In genomic region chr16:86259499-86259898, GRCh38 we compare ENCODE assay signal across 21 cellular contexts.
DNase-seq lines count a peak whose midpoint lies in the region; ATAC-seq and TF ChIP-seq lines count a peak whose summit lies in the region.
"Had no signal": no experiment of that assay in that cellular context is flagged by ENCODE, and none has a peak within 500 bp of the region (broad histone marks: within the 10 kb centered on the region; RNA-seq: fewer than 3 reads in every experiment).

No MANE protein-coding gene starts in this region.

- no peak overlapping the region for H3K23ac ChIP-seq in H9 (ENCODE audit: insufficient read length, low read depth, low read length)

- DNase-seq in H9, result peak; percentile 8
- peak; percentile 10 for DNase-seq in endodermal cell
- DNase-seq in lower lobe of right lung, result no peak
- DNase-seq in smooth muscle cell (lab: John Stamatoyannopoulos, UW; ENCODE audit: unreplicated experiment), result no peak
- DNase-seq in activated T-cell treated with anti-CD3 and anti-CD28 coated beads, Interleukin-2, amount 50 U/mL, for 4 hours, result no peak
- DNase-seq in activated naive CD8-positive, alpha-beta T cell treated with anti-CD3 and anti-CD28 coated beads, Interleukin-2, amount 50 U/mL, for 24 hours, result no peak
- DNase-seq: CD4-positive, alpha-beta T cell; DMS153; GDM1; NCI-H1417; NCI-H187; NCI-H2107; NCI-H524; PC-3; RPMI8226; SHP77 treated with DMSO at 0.1 percent for 48 hours had no signal

- H3K56ac ChIP-seq in H9 (ENCODE audit: insufficient read length, low read depth, low read length), result no peak overlapping the region

- ATAC-seq in lower lobe of right lung (no peak), GM18861 (IDR thresholded peaks at IDR 0.05; ENCODE audit: unreplicated experiment) (no peak), HG03442 (IDR thresholded peaks at IDR 0.05; ENCODE audit: unreplicated experiment) (no peak)
- ATAC-seq in activated T-cell treated with anti-CD3 and anti-CD28 coated beads, Interleukin-2, amount 50 U/mL, for 4 hours, result no peak
- ATAC-seq in activated naive CD8-positive, alpha-beta T cell treated with anti-CD3 and anti-CD28 coated beads, Interleukin-2, amount 50 U/mL, for 24 hours, result no peak
- ATAC-seq: HCT116, HepG2, PC-3 had no signal

- no peaks in the 10 kb centered on the region for H3K36me3 ChIP-seq in endodermal cell (ENCODE audit: control insufficient read depth, insufficient read depth, low read length)
- no peaks in the 10 kb centered on the region for H3K36me3 ChIP-seq in lower lobe of right lung
- no peaks in the 10 kb centered on the region for H3K36me3 ChIP-seq in smooth muscle cell (ENCODE audit: low read depth)

- H3K27ac ChIP-seq in H9 (ENCODE audit: insufficient read length, low read depth, low read length) (no peak overlapping the region), endodermal cell (ENCODE audit: low read depth, low read length) (no peak overlapping the region), lower lobe of right lung (peak overlapping the region; percentile 54), smooth muscle cell (ENCODE audit: low read depth) (peak overlapping the region; percentile 91)
- H3K27ac ChIP-seq: KMS-11 had no signal

- intact Hi-C loops in lower lobe of right lung (cut with DNase I), result no loop called here

- H3K14ac ChIP-seq in H9 (ENCODE audit: insufficient read depth, low read length), result no peak overlapping the region

- no peaks in the 10 kb centered on the region for H3K23me2 ChIP-seq in H9 (ENCODE audit: insufficient read length, low read depth, low read length, poor library complexity, severe bottlenecking)

- H3K27me3 Mint-ChIP-seq in H9 (ENCODE audit: low read depth) (peaks cover 7% of the 10 kb centered on the region; the same call in 1 of the 2 replicates), endodermal cell (ENCODE audit: insufficient read depth) (peaks cover 7% of the 10 kb centered on the region)
- peaks cover 22% of the 10 kb centered on the region for H3K27me3 Mint-ChIP-seq in activated T-cell treated with anti-CD3 and anti-CD28 coated beads, Interleukin-2, amount 50 U/mL, for 4 hours (ENCODE audit: low read depth)
- peaks cover 29% of the 10 kb centered on the region for H3K27me3 Mint-ChIP-seq in activated naive CD8-positive, alpha-beta T cell treated with anti-CD3 and anti-CD28 coated beads, Interleukin-2, amount 50 U/mL, for 24 hours

- peaks cover 5% of the 10 kb centered on the region for H3F3A ChIP-seq in smooth muscle cell (ENCODE audit: low read depth)

- H2BK12ac ChIP-seq in H9 (ENCODE audit: insufficient read length, low read depth, low read length), result no peak overlapping the region

- peaks cover 7 to 13% of the 10 kb centered on the region in 2 experiments for H3K9me3 Mint-ChIP-seq in H9
- H3K9me3 Mint-ChIP-seq in endodermal cell, result peaks cover 22% of the 10 kb centered on the region
- peaks cover 32% of the 10 kb centered on the region for H3K9me3 Mint-ChIP-seq in activated T-cell treated with anti-CD3 and anti-CD28 coated beads, Interleukin-2, amount 50 U/mL, for 4 hours
- peaks cover 21% of the 10 kb centered on the region for H3K9me3 Mint-ChIP-seq in activated naive CD8-positive, alpha-beta T cell treated with anti-CD3 and anti-CD28 coated beads, Interleukin-2, amount 50 U/mL, for 24 hours

- H3K18ac ChIP-seq in H9 (ENCODE audit: insufficient read length, low read depth, low read length), result no peak overlapping the region

- peaks cover 3 to 11% (median 7%) of the 10 kb centered on the region in 3 experiments; a peak in 5 of 7 replicates for H3K36me3 Mint-ChIP-seq in H9 (ENCODE audit: insufficient read depth in 1 of 3, low read depth in 3 of 3)
- H3K36me3 Mint-ChIP-seq in endodermal cell (ENCODE audit: low read depth), result no peaks in the 10 kb centered on the region
- no peaks in the 10 kb centered on the region for H3K36me3 Mint-ChIP-seq in activated T-cell treated with anti-CD3 and anti-CD28 coated beads, Interleukin-2, amount 50 U/mL, for 4 hours (ENCODE audit: insufficient read depth)
- H3K36me3 Mint-ChIP-seq in activated naive CD8-positive, alpha-beta T cell treated with anti-CD3 and anti-CD28 coated beads, Interleukin-2, amount 50 U/mL, for 24 hours (ENCODE audit: low read depth), result no peaks in the 10 kb centered on the region

- H4K91ac ChIP-seq in H9 (ENCODE audit: insufficient read length, low read depth, low read length), result no peak overlapping the region

- H3K4ac ChIP-seq in H9 (ENCODE audit: low read depth, low read length), result no peak overlapping the region

- H3K4me1 Mint-ChIP-seq in H9, result peaks cover 0 to 3% of the 10 kb centered on the region in 2 experiments; a peak in 3 of 4 replicates
- no peaks in the 10 kb centered on the region for H3K4me1 Mint-ChIP-seq in endodermal cell
- no peaks in the 10 kb centered on the region for H3K4me1 Mint-ChIP-seq in activated T-cell treated with anti-CD3 and anti-CD28 coated beads, Interleukin-2, amount 50 U/mL, for 4 hours (ENCODE audit: low read depth)
- H3K4me1 Mint-ChIP-seq in activated naive CD8-positive, alpha-beta T cell treated with anti-CD3 and anti-CD28 coated beads, Interleukin-2, amount 50 U/mL, for 24 hours, result no peaks in the 10 kb centered on the region

- no peak overlapping the region for H2BK120ac ChIP-seq in H9 (ENCODE audit: low read depth, low read length, poor library complexity, severe bottlenecking)

- H2BK20ac ChIP-seq in H9 (ENCODE audit: low read depth, low read length, poor library complexity, severe bottlenecking), result no peak overlapping the region

- H3T11ph ChIP-seq in H9 (ENCODE audit: low read length), result no peak overlapping the region

- H3K9me3 ChIP-seq in H9 (ENCODE audit: control insufficient read depth, low read depth, low read length) (no peaks in the 10 kb centered on the region), endodermal cell (ENCODE audit: control insufficient read depth, low read length) (peaks cover 13% of the 10 kb centered on the region), lower lobe of right lung (no peaks in the 10 kb centered on the region), smooth muscle cell (replicated peaks; ENCODE audit: low read depth) (no peaks in the 10 kb centered on the region)

- no peak overlapping the region for H2AK5ac ChIP-seq in H9 (ENCODE audit: insufficient read length, low read length)

- no CpG with 5 or more reads among the region's 4 CpGs for WGBS in H9 (ENCODE audit: extremely low coverage, insufficient read length, low lambda C conversion rate)
- WGBS in endodermal cell (ENCODE audit: insufficient coverage in 1 of 2, insufficient read length in 1 of 2), 2 experiments, result 89 to 97% methylated on average over 4 of the region's 4 CpGs
- 87% methylated on average over 4 of the region's 4 CpGs for WGBS in smooth muscle cell (ENCODE audit: low lambda C conversion rate)

- no peaks in the 10 kb centered on the region; the same call in 1 of the 2 replicates for H3K27me3 ChIP-seq in H9 (ENCODE audit: insufficient read depth, low read length)
- H3K27me3 ChIP-seq in endodermal cell (ENCODE audit: control insufficient read depth, insufficient read depth, low read length, poor library complexity, severe bottlenecking), result no peaks in the 10 kb centered on the region
- no peaks in the 10 kb centered on the region for H3K27me3 ChIP-seq in lower lobe of right lung (ENCODE audit: low read depth)
- H3K27me3 ChIP-seq in smooth muscle cell (ENCODE audit: low read depth), result no peaks in the 10 kb centered on the region

- H4K5ac ChIP-seq in H9 (ENCODE audit: insufficient read length, low read depth, low read length), result no peak overlapping the region

- no peak overlapping the region for H4K8ac ChIP-seq in H9 (replicated peaks; ENCODE audit: insufficient read length, low read depth, low read length)

- TF ChIP-seq CTCF in H9 (conservative IDR thresholded peaks at IDR 0.05) (no peak), endodermal cell (conservative IDR thresholded peaks at IDR 0.05) (no peak), lower lobe of right lung (IDR thresholded peaks at IDR 0.05) (no peak), smooth muscle cell (IDR thresholded peaks at IDR 0.05; ENCODE audit: borderline replicate concordance, insufficient read depth, poor library complexity, severe bottlenecking) (no peak)

- H3K9ac ChIP-seq in H9 (ENCODE audit: extremely low read depth, insufficient read length, low read length) (no peak overlapping the region), endodermal cell (ENCODE audit: extremely low read depth, low read length, poor library complexity, severe bottlenecking) (no peak overlapping the region), smooth muscle cell (ENCODE audit: low read depth) (peak overlapping the region; percentile 33)
- H3K9ac ChIP-seq: KMS-11 had no signal

- H2BK15ac ChIP-seq in H9 (ENCODE audit: low read depth, low read length), result no peak overlapping the region

- H3K27ac Mint-ChIP-seq in H9 (no peak overlapping the region), endodermal cell (no peak overlapping the region)
- no peak overlapping the region for H3K27ac Mint-ChIP-seq in activated naive CD8-positive, alpha-beta T cell treated with anti-CD3 and anti-CD28 coated beads, Interleukin-2, amount 50 U/mL, for 24 hours
- H3K27ac Mint-ChIP-seq: CD4-positive, alpha-beta T cell had no signal

- H3K4me1 ChIP-seq in H9 (ENCODE audit: insufficient read depth, low read length) (no peaks in the 10 kb centered on the region; the same call in 1 of the 2 replicates), endodermal cell (ENCODE audit: control insufficient read depth, insufficient read depth, low read length) (no peaks in the 10 kb centered on the region), lower lobe of right lung (no peaks in the 10 kb centered on the region), smooth muscle cell (ENCODE audit: low read depth) (no peaks in the 10 kb centered on the region)

- H3K79me2 ChIP-seq in H9 (ENCODE audit: insufficient read depth, low read length) (no peaks in the 10 kb centered on the region; the same call in 1 of the 2 replicates), smooth muscle cell (ENCODE audit: low read depth) (no peaks in the 10 kb centered on the region)

- H3K4me2 ChIP-seq in H9 (ENCODE audit: insufficient read depth, insufficient read length, low read length) (no peak overlapping the region), smooth muscle cell (peak overlapping the region; percentile 55)
- H3K4me2 ChIP-seq: KMS-11 had no signal

- no peaks in the 10 kb centered on the region for H3K79me1 ChIP-seq in H9 (ENCODE audit: insufficient read depth, low read depth, low read length, poor library complexity, severe bottlenecking)

- H2BK5ac ChIP-seq in H9 (ENCODE audit: insufficient read length, low read length), result no peak overlapping the region

- H4K20me1 ChIP-seq in H9 (ENCODE audit: control insufficient read depth, insufficient read depth, insufficient read length) (no peaks in the 10 kb centered on the region), smooth muscle cell (ENCODE audit: low read depth) (no peaks in the 10 kb centered on the region)

- H3K4me3 ChIP-seq in endodermal cell (ENCODE audit: low read length) (no peak overlapping the region), lower lobe of right lung (no peak overlapping the region), smooth muscle cell (no peak overlapping the region)

- H3K4me3 Mint-ChIP-seq in H9 (no peak overlapping the region), endodermal cell (no peak overlapping the region)
- no peak overlapping the region for H3K4me3 Mint-ChIP-seq in activated T-cell treated with anti-CD3 and anti-CD28 coated beads, Interleukin-2, amount 50 U/mL, for 4 hours
- no peak overlapping the region for H3K4me3 Mint-ChIP-seq in activated naive CD8-positive, alpha-beta T cell treated with anti-CD3 and anti-CD28 coated beads, Interleukin-2, amount 50 U/mL, for 24 hours
- H3K4me3 Mint-ChIP-seq: CD4-positive, alpha-beta T cell had no signal

- H2AFZ ChIP-seq in H9 (ENCODE audit: low read length), result no peak overlapping the region
- H2AFZ ChIP-seq in smooth muscle cell (ENCODE audit: low read depth), result no peak overlapping the region

Comparison
In these comparisons a context has a peak if more than half of its experiments do, and no peak if none do; other contexts are left out.
1. DNase-seq: peak in H9 (single experiment) and endodermal cell (single experiment); none in lower lobe of right lung (single experiment), smooth muscle cell (single experiment), activated T-cell treated with anti-CD3 and anti-CD28 coated beads, Interleukin-2, amount 50 U/mL, for 4 hours (single experiment) and activated naive CD8-positive, alpha-beta T cell treated with anti-CD3 and anti-CD28 coated beads, Interleukin-2, amount 50 U/mL, for 24 hours (single experiment).
2. H3K27ac ChIP-seq: peak in lower lobe of right lung (single experiment) and smooth muscle cell (single experiment); none in H9 (single experiment) and endodermal cell (single experiment).